In genomic region chr3:186875708-186876107, GRCh38 we compare ENCODE assay signal across 28 cellular contexts. TPM values are rescaled to one million over a fixed set of nuclear protein-coding genes. Genes with fewer than 3 reads are reported as not detected.
"Had no signal": no experiment of that assay in that cellular context is flagged by ENCODE, and none has a peak within 500 bp of the region (broad histone marks: within the 10 kb centered on the region; RNA-seq: fewer than 3 reads in every experiment).

No MANE protein-coding gene starts in this region.

- H3K36me3 Mint-ChIP-seq: mesothelial cell of epicardium; naive B cell; naive thymus-derived CD8-positive, alpha-beta T cell had no signal

- H3K27ac Mint-ChIP-seq: mesothelial cell of epicardium; naive thymus-derived CD8-positive, alpha-beta T cell had no signal

- H3K27me3 Mint-ChIP-seq: naive B cell; naive thymus-derived CD8-positive, alpha-beta T cell had no signal

- H3K27me3 ChIP-seq: dorsolateral prefrontal cortex, esophagus squamous epithelium, gastrocnemius medialis, heart right ventricle, left lung had no signal

- DNase-seq: dermis blood vessel endothelial cell; dorsolateral prefrontal cortex; effector CD4-positive, alpha-beta T cell; effector memory CD4-positive, alpha-beta T cell; esophagus squamous epithelium; foreskin fibroblast; foreskin melanocyte; gastrocnemius medialis; glutamatergic neuron; head of caudate nucleus; heart right ventricle; hippocampal formation; left cardiac atrium; left lung; left ventricle myocardium superior; lower lobe of right lung; mesenchymal stem cell; mucosa of descending colon; naive B cell; naive thymus-derived CD8-positive, alpha-beta T cell had no signal

- H3K4me3 Mint-ChIP-seq: mesothelial cell of epicardium; naive B cell; naive thymus-derived CD8-positive, alpha-beta T cell had no signal

- ATAC-seq: gastrocnemius medialis; heart right ventricle; left cardiac atrium; left lung; left ventricle myocardium superior; lower lobe of right lung; mucosa of descending colon; naive thymus-derived CD8-positive, alpha-beta T cell had no signal

- H3K27ac ChIP-seq: coronary artery, dorsolateral prefrontal cortex, esophagus squamous epithelium, gastrocnemius medialis, heart right ventricle, left lung, lower lobe of right lung had no signal

- H3K36me3 ChIP-seq: esophagus squamous epithelium, gastrocnemius medialis, heart right ventricle, left lung, lower lobe of right lung had no signal

- H3K4me3 ChIP-seq: coronary artery, dorsolateral prefrontal cortex, esophagus squamous epithelium, gastrocnemius medialis, heart right ventricle, left lung, lower lobe of right lung, mucosa of descending colon had no signal

RNA-seq across cellular contexts. Expression of gene ADIPOQ, which starts 33.2 kb away (rescaled TPM):
- total RNA-seq: dermis blood vessel endothelial cell; endothelial cell of umbilical vein; epithelial cell of proximal tubule; esophagus squamous epithelium; glomerular endothelial cell; kidney epithelial cell; left lung; lower lobe of right lung; lung microvascular endothelial cell; mesothelial cell of epicardium; myocyte; naive thymus-derived CD8-positive, alpha-beta T cell had no signal
